Comparison of ENCODE assay signal across 1 cellular context in the genomic region with DNA sequence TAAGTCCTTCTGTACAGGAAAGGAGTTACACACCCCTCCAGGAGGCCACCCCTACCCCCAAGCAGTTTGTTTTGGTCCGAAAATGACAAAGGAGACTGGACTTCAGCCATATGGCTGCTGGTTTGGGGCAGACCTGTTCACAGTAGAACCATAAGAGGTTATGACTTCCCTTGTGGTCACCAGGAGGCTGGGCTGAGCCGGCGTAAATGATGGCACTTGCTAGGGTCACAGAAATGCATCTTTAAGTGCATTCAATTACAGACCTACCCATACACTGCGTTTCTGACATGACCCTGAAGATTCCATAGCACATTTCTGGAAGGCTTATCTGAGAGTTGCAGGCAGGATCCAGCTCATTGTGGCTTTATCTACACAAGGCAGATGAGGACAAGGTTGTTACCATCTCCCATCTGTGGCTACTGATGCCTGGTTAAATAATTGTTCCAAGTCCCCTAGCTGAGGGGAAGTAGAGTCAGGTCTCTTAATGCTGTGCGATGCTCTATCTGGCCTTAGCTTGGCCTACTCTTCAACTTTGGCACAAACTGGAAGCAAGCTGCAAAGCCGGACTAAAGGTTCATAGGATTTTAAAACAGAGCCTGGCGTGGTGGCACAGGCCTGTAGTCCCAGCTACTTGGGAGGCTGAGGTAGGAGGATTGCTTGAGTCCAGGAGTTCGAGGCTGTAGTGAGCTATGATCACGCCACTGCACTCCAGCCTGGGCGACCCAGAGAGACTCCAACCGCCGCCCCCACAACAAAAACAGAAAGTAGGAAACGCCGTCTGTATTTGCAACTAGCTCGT.
TF ChIP-seq lines count a peak whose summit lies in the region.

No MANE protein-coding gene starts in this region.

TF ChIP-seq in H1, 55 proteins besides CTCF, POLR2A, EP300 and RAD21:
- TF ChIP-seq EZH2 (IDR thresholded peaks at IDR 0.05; ENCODE audit: low read depth, low read length, severe bottlenecking) (peak; percentile 36), BCL11A (IDR thresholded peaks at IDR 0.05; ENCODE audit: low read depth in 2 of 2, low read length in 2 of 2) (no peak)
